In the genomic region with DNA sequence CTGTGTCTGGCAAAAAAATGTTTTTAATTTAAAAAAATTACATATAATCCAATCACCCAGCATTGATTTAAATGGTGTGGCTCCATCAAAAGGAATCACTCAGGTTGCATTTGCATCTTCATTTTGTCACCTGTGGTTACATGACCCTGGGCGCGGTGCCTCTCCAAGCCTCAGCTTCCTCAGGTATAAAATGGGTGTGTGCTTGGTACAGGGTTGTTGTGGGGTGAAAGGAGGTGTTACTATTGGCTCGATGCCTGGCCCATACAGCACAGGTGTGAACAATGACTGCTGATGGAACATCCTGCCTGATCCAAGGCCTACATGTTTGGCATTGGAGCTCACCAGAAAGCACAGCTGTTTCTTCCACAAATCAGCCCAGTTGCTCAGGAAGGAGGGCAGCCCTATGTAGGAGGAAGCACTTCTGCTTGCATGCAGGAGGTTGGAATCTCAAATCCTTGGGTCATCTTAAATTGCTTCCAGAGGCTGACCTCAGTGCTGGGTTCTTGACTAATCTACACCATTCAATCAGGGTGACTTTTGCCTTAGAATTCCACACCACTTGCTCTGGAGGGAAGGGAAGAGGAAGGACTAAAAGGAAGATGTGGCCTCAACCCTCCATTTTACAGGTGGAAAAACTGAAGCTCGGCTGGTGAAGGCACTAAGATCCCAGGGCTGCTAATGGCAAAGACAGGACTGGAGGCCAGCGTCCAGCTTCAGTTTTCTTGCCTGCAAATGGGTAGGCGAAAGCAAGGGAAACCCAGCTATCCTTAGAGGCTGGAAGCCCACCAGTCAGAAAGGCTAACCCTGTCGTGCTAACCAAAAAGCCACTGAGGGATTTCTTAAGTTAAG, we compare ENCODE assay signal across 12 cellular contexts. TPM values are rescaled to one million over a fixed set of nuclear protein-coding genes. Genes with fewer than 3 reads are reported as not detected.
A peak's percentile ranks its signal among the peaks of the same experiment; 100 is the strongest.
DNase-seq lines count a peak whose midpoint lies in the region; ATAC-seq and TF ChIP-seq lines count a peak whose summit lies in the region.
"Had no signal": no experiment of that assay in that cellular context is flagged by ENCODE, and none has a peak within 500 bp of the region (broad histone marks: within the 10 kb centered on the region; RNA-seq: fewer than 3 reads in every experiment).

No MANE protein-coding gene starts in this region.

- H3K36me3 Mint-ChIP-seq in CD14-positive monocyte (peaks cover 2 to 8% of the 10 kb centered on the region in 2 donors), GM23338 (ENCODE audit: low read depth) (no peaks in the 10 kb centered on the region)
- no peaks in the 10 kb centered on the region for H3K36me3 Mint-ChIP-seq in activated CD4-positive, alpha-beta memory T cell treated with anti-CD3 and anti-CD28 coated beads, Interleukin-2, amount 10 ng/mL, durations not matched to agents 7 days and 5 days (ENCODE audit: low read depth)

- H4K91ac ChIP-seq in mesenchymal stem cell (ENCODE audit: low read length) = no peak overlapping the region

- H3K4ac ChIP-seq in mesenchymal stem cell (ENCODE audit: low read depth in 1 of 2, low read length in 2 of 2) = no peak overlapping the region

- H3K9me3 ChIP-seq in mesenchymal stem cell (ENCODE audit: control insufficient read depth, low read length) = no peaks in the 10 kb centered on the region
- H3K9me3 ChIP-seq: MG63 had no signal

- no peaks in the 10 kb centered on the region for H3K79me1 ChIP-seq in mesenchymal stem cell (replicated peaks; ENCODE audit: low read length, poor library complexity, severe bottlenecking)

- ATAC-seq in GM23338 = no peak

- H3K23ac ChIP-seq in mesenchymal stem cell (ENCODE audit: low read length in 2 of 2) = no peak overlapping the region

- no peak overlapping the region for H3K9ac ChIP-seq in mesenchymal stem cell (ENCODE audit: low read length)

- peak overlapping the region; percentile 67 to 84 for H3K4me3 Mint-ChIP-seq in CD14-positive monocyte
- no peak overlapping the region for H3K4me3 Mint-ChIP-seq in activated CD4-positive, alpha-beta memory T cell treated with anti-CD3 and anti-CD28 coated beads, Interleukin-2, amount 10 ng/mL, durations not matched to agents 7 days and 5 days
- H3K4me3 Mint-ChIP-seq in GM23338 = no peak overlapping the region

- no peaks in the 10 kb centered on the region for H3K79me2 ChIP-seq in GM23338 (replicated peaks; ENCODE audit: insufficient read depth)

- WGBS in mesenchymal stem cell = 97% methylated on average over 7 of the region's 7 CpGs

- no peaks in the 10 kb centered on the region for H3F3A ChIP-seq in GM23338 (replicated peaks; ENCODE audit: low read depth)

- H2BK15ac ChIP-seq in mesenchymal stem cell (ENCODE audit: low read depth, poor library complexity, severe bottlenecking) = no peak overlapping the region

- H3K27me3 Mint-ChIP-seq in CD14-positive monocyte (ENCODE audit: low read depth in 3 of 3) = peaks cover 0 to 6% (median 3%) of the 10 kb centered on the region in 3 donors
- no peaks in the 10 kb centered on the region for H3K27me3 Mint-ChIP-seq in activated CD4-positive, alpha-beta memory T cell treated with anti-CD3 and anti-CD28 coated beads, Interleukin-2, amount 10 ng/mL, durations not matched to agents 7 days and 5 days
- peaks cover 11% of the 10 kb centered on the region for H3K27me3 Mint-ChIP-seq in GM23338 (ENCODE audit: insufficient read depth, low read depth, poor library complexity)

- H4K20me1 ChIP-seq in GM23338 (replicated peaks; ENCODE audit: insufficient read depth) = no peaks in the 10 kb centered on the region

- no peak overlapping the region for H2AFZ ChIP-seq in mesenchymal stem cell (ENCODE audit: low read depth, low read length)
- no peak overlapping the region for H2AFZ ChIP-seq in GM23338

- no peak overlapping the region for H3K27ac ChIP-seq in mesenchymal stem cell (ENCODE audit: low read length, poor library complexity, severe bottlenecking)
- no peak overlapping the region for H3K27ac ChIP-seq in GM23338 (ENCODE audit: low read depth)

- H3K9me2 ChIP-seq in GM23338 (ENCODE audit: insufficient read depth) = no peaks in the 10 kb centered on the region

- POLR2A ChIA-PET in activated CD4-positive, alpha-beta memory T cell treated with anti-CD3 and anti-CD28 coated beads, Interleukin-2, amount 10 ng/mL, durations not matched to agents 7 days and 5 days (lab: Charles Lee) = interaction anchor here (0.6 to 18.8 kb wide), 10 partner anchors 8 to 271 kb away, joined by 3 to 588 read pairs (median 4); a partner anchor contains a TSS

- intact Hi-C loops in CD14-positive monocyte (cut with micrococcal nuclease) = loop anchor here in 1 of 2 donors (10.0 kb wide), 2 partner anchors 114 to 184 kb away; a partner anchor contains a TSS

- peak overlapping the region; percentile 27 for H2BK120ac ChIP-seq in mesenchymal stem cell (ENCODE audit: low read depth, low read length)

- H3K4me1 ChIP-seq in mesenchymal stem cell (ENCODE audit: control insufficient read depth, insufficient read depth, low read depth, low read length) (peaks cover 7% of the 10 kb centered on the region), GM23338 (ENCODE audit: insufficient read depth) (no peaks in the 10 kb centered on the region)

- peak; percentile 11 for TF ChIP-seq POLR2A in GM19099 (IDR thresholded peaks at IDR 0.05; ENCODE audit: extremely low read depth, insufficient read length, low read depth)

- TF ChIP-seq CTCF in CD14-positive monocyte (IDR thresholded peaks at IDR 0.05) = no peak
- TF ChIP-seq CTCF in GM23338 (conservative IDR thresholded peaks at IDR 0.05; ENCODE audit: low read depth in 2 of 2) = no peak

- H3K14ac ChIP-seq in mesenchymal stem cell (ENCODE audit: low read length in 2 of 2) = no peak overlapping the region

- H2AK5ac ChIP-seq in mesenchymal stem cell (ENCODE audit: low read length, severe bottlenecking) = no peak overlapping the region

- no peaks in the 10 kb centered on the region for H3K36me3 ChIP-seq in mesenchymal stem cell (ENCODE audit: control insufficient read depth in 1 of 2, insufficient read depth in 2 of 2, low read depth in 1 of 2, low read length in 2 of 2)
- H3K36me3 ChIP-seq in GM23338 (ENCODE audit: insufficient read depth) = no peaks in the 10 kb centered on the region
- H3K36me3 ChIP-seq: MG63 had no signal

- CTCF ChIA-PET in activated CD4-positive, alpha-beta memory T cell treated with anti-CD3 and anti-CD28 coated beads, Interleukin-2, amount 10 ng/mL, durations not matched to agents 7 days and 5 days (lab: Charles Lee) = interaction anchor here (0.6 to 4.1 kb wide), 8 partner anchors 11 to 299 kb away, joined by 3 to 26 read pairs (median 4); a partner anchor contains a TSS

- no peak overlapping the region for H2BK5ac ChIP-seq in mesenchymal stem cell (ENCODE audit: low read depth, low read length, poor library complexity, severe bottlenecking)

- H2BK12ac ChIP-seq in mesenchymal stem cell (ENCODE audit: low read length in 2 of 2) = peak overlapping the region in 1 of 2 experiments; percentile 8

- H4K8ac ChIP-seq in mesenchymal stem cell (ENCODE audit: low read length) = no peak overlapping the region

- H3K27me3 ChIP-seq in mesenchymal stem cell (ENCODE audit: control insufficient read depth in 1 of 2, insufficient read depth in 1 of 2, low read length in 2 of 2) = no peaks in the 10 kb centered on the region
- H3K27me3 ChIP-seq in GM23338 (ENCODE audit: insufficient read depth) = no peaks in the 10 kb centered on the region
- H3K27me3 ChIP-seq: MG63 had no signal

- DNase-seq in CD14-positive monocyte (ENCODE audit: low spot score) (no peak), mesenchymal stem cell (no peak), NCI-H748 treated with DMSO at 0.1 percent for 48 hours (lab: John Stamatoyannopoulos, UW) (no peak), GM23338 (ENCODE audit: low spot score) (no peak), SW480 (ENCODE audit: low spot score) (no peak), cerebellar cortex (ENCODE audit: low spot score) (no peak)
- peak; percentile 50 for DNase-seq in activated CD4-positive, alpha-beta memory T cell treated with anti-CD3 and anti-CD28 coated beads, Interleukin-2, amount 10 ng/mL, durations not matched to agents 7 days and 5 days
- DNase-seq: cortex of kidney; DMS 273 treated with DMSO at 0.1 percent for 48 hours; MG63; NK-92 treated with Interleukin-12 subunit alpha and Interleukin-12 subunit beta, amount 100 ng/mL, for 24 hours had no signal

- H3K27ac Mint-ChIP-seq in CD14-positive monocyte (peak overlapping the region; percentile 93 to 98 (median 95)), GM23338 (no peak overlapping the region)
- peak overlapping the region; percentile 85 for H3K27ac Mint-ChIP-seq in activated CD4-positive, alpha-beta memory T cell treated with anti-CD3 and anti-CD28 coated beads, Interleukin-2, amount 10 ng/mL, durations not matched to agents 7 days and 5 days

- no peak overlapping the region for H3K18ac ChIP-seq in mesenchymal stem cell (ENCODE audit: low read depth in 1 of 2, low read length in 2 of 2)

- H3K9me3 Mint-ChIP-seq in CD14-positive monocyte (peaks cover 0 to 3% (median 0%) of the 10 kb centered on the region in 7 donors), GM23338 (no peaks in the 10 kb centered on the region)
- no peaks in the 10 kb centered on the region for H3K9me3 Mint-ChIP-seq in activated CD4-positive, alpha-beta memory T cell treated with anti-CD3 and anti-CD28 coated beads, Interleukin-2, amount 10 ng/mL, durations not matched to agents 7 days and 5 days

- H3K4me2 ChIP-seq in mesenchymal stem cell (ENCODE audit: low read length, poor library complexity, severe bottlenecking) (no peak overlapping the region), GM23338 (no peak overlapping the region)

- H3K4me3 ChIP-seq in mesenchymal stem cell (ENCODE audit: insufficient read depth in 1 of 2, low read depth in 1 of 2, low read length in 2 of 2) (no peak overlapping the region), GM23338 (no peak overlapping the region)
- H3K4me3 ChIP-seq: MG63 had no signal

- H3K4me1 Mint-ChIP-seq in CD14-positive monocyte = peaks cover 67% of the 10 kb centered on the region
- H3K4me1 Mint-ChIP-seq in activated CD4-positive, alpha-beta memory T cell treated with anti-CD3 and anti-CD28 coated beads, Interleukin-2, amount 10 ng/mL, durations not matched to agents 7 days and 5 days = peaks cover 84% of the 10 kb centered on the region
- H3K4me1 Mint-ChIP-seq in GM23338 = peaks cover 10% of the 10 kb centered on the region

RNA-seq across cellular contexts. Expression of a gene that starts 31.7 kb away (rescaled TPM):
- polyA plus RNA-seq in CD14-positive monocyte (10 to 100 TPM; 20.2 to 23.4 TPM), GM23338 (2016; fragmentation: Nextera tagmentation; extraction: Ambion mirVana) (1.7 and 2.0 TPM in 2 replicates)
- total RNA-seq in activated CD4-positive, alpha-beta memory T cell treated with anti-CD3 and anti-CD28 coated beads, Interleukin-2, amount 10 ng/mL, durations not matched to agents 7 days and 5 days = 100 to 1,000 TPM; 316 to 318 TPM
- 88.3 TPM for polyA plus RNA-seq in mesenchymal stem cell (2013, experiment 1 of 2)
- 79.7 TPM for polyA plus RNA-seq in mesenchymal stem cell (2013, experiment 2 of 2)
- total RNA-seq in GM23338 (2014; rRNA removed; shearing (Covaris generic)) = 1.7 and 2.2 TPM in 2 replicates

Comparison
In these comparisons a context has a peak if more than half of its experiments do, and no peak if none do; other contexts are left out.
1. H3K4me3 Mint-ChIP-seq: peak in CD14-positive monocyte (2 of 2); none in activated CD4-positive, alpha-beta memory T cell treated with anti-CD3 and anti-CD28 coated beads, Interleukin-2, amount 10 ng/mL, durations not matched to agents 7 days and 5 days (single experiment) and GM23338 (single experiment).
2. RNA of a gene that starts 31.7 kb away (total RNA-seq): 316 to 318 TPM in activated CD4-positive, alpha-beta memory T cell treated with anti-CD3 and anti-CD28 coated beads, Interleukin-2, amount 10 ng/mL, durations not matched to agents 7 days and 5 days; 1.7 to 2.2 TPM in GM23338; every median in the first group is over 10 times any median in the second.